Comparison of ENCODE assay signal across 12 cellular contexts in genomic region chr9:136588663-136589464, GRCh38. TPM values are rescaled to one million over a fixed set of nuclear protein-coding genes. Genes with fewer than 3 reads are reported as not detected.
DNase-seq lines count a peak whose midpoint lies in the region; ATAC-seq and TF ChIP-seq lines count a peak whose summit lies in the region.
"Had no signal": no experiment of that assay in that cellular context is flagged by ENCODE, and none has a peak within 500 bp of the region (broad histone marks: within the 10 kb centered on the region; RNA-seq: fewer than 3 reads in every experiment).

No MANE protein-coding gene starts in this region.

- no peak overlapping the region for H3K4me3 Mint-ChIP-seq in dendritic cell treated with granulocyte-macrophage colony-stimulating factor and Interleukin-4, amounts not matched to agents 40 ng/mL and 50 ng/mL, for 4 days
- H3K4me3 Mint-ChIP-seq: activated T-helper 1 cell treated with anti-CD3 and anti-CD28 coated beads, Interleukin-12 subunit alpha, Interleukin-12 subunit beta, Interleukin-2, Interleukin-4 antibody, amounts not matched to agents 30 ng/mL and 10 ng/mL and 1 ng/mL, durations not matched to agents 14 hours and 24 hours and 36 hours had no signal

- no peaks in the 10 kb centered on the region for H3K27me3 ChIP-seq in Karpas-422 (ENCODE audit: low read length)
- no peaks in the 10 kb centered on the region for H3K27me3 ChIP-seq in osteoblast (ENCODE audit: insufficient read depth, low read length)
- H3K27me3 ChIP-seq in thyroid gland, result no peaks in the 10 kb centered on the region

- WGBS in thyroid gland, 2 donors, result 77 to 88% methylated on average over 12 to 16 of the region's 21 CpGs

- peak overlapping the region; percentile 28 for H3K27ac Mint-ChIP-seq in dendritic cell treated with granulocyte-macrophage colony-stimulating factor and Interleukin-4, amounts not matched to agents 40 ng/mL and 50 ng/mL, for 4 days
- H3K27ac Mint-ChIP-seq: activated T-helper 1 cell treated with anti-CD3 and anti-CD28 coated beads, Interleukin-12 subunit alpha, Interleukin-12 subunit beta, Interleukin-2, Interleukin-4 antibody, amounts not matched to agents 30 ng/mL and 10 ng/mL and 1 ng/mL, durations not matched to agents 14 hours and 24 hours and 36 hours had no signal

- no peak overlapping the region for H3K27ac ChIP-seq in Karpas-422 (ENCODE audit: low read length)
- no peak overlapping the region for H3K27ac ChIP-seq in osteoblast (ENCODE audit: low read depth, low read length)
- H3K27ac ChIP-seq in thyroid gland, result no peak overlapping the region

- no peak for TF ChIP-seq POLR2A in thyroid gland (IDR thresholded peaks at IDR 0.05)

- H3K4me3 ChIP-seq in Karpas-422 (ENCODE audit: low read length) (no peak overlapping the region), osteoblast (ENCODE audit: insufficient read depth, low read length) (no peak overlapping the region), thyroid gland (replicated peaks in 1 of 3) (no peak overlapping the region)

- peak overlapping the region; percentile 51 for H3K9ac ChIP-seq in Karpas-422 (ENCODE audit: low read length)

- no peaks in the 10 kb centered on the region for H3K36me3 Mint-ChIP-seq in dendritic cell treated with granulocyte-macrophage colony-stimulating factor and Interleukin-4, amounts not matched to agents 40 ng/mL and 50 ng/mL, for 4 days (ENCODE audit: low read depth)

- H3K4me1 ChIP-seq in Karpas-422 (ENCODE audit: low read length) (peaks cover 15% of the 10 kb centered on the region), osteoblast (ENCODE audit: insufficient read depth, low read length) (peaks cover 3% of the 10 kb centered on the region), thyroid gland (peaks cover 13 to 34% of the 10 kb centered on the region in 2 donors)

- H3K9me3 Mint-ChIP-seq in dendritic cell treated with granulocyte-macrophage colony-stimulating factor and Interleukin-4, amounts not matched to agents 40 ng/mL and 50 ng/mL, for 4 days, result no peaks in the 10 kb centered on the region
- H3K9me3 Mint-ChIP-seq: activated T-helper 1 cell treated with anti-CD3 and anti-CD28 coated beads, Interleukin-12 subunit alpha, Interleukin-12 subunit beta, Interleukin-2, Interleukin-4 antibody, amounts not matched to agents 30 ng/mL and 10 ng/mL and 1 ng/mL, durations not matched to agents 14 hours and 24 hours and 36 hours had no signal

- peak overlapping the region; percentile 56 for H3K4me2 ChIP-seq in Karpas-422 (ENCODE audit: low read depth, low read length, poor library complexity, severe bottlenecking)
- no peak overlapping the region for H3K4me2 ChIP-seq in osteoblast (ENCODE audit: insufficient read depth, low read length)

- peaks cover 66% of the 10 kb centered on the region for H3K27me3 Mint-ChIP-seq in dendritic cell treated with granulocyte-macrophage colony-stimulating factor and Interleukin-4, amounts not matched to agents 40 ng/mL and 50 ng/mL, for 4 days

- intact Hi-C loops in dendritic cell treated with granulocyte-macrophage colony-stimulating factor and Interleukin-4, amounts not matched to agents 40 ng/mL and 50 ng/mL, for 4 days (cut with micrococcal nuclease), result no loop called here
- intact Hi-C loops in thyroid gland (cut with DNase I), result no loop called here

- H3K9me3 ChIP-seq in Karpas-422 (ENCODE audit: low read length) (no peaks in the 10 kb centered on the region), osteoblast (ENCODE audit: low read depth, low read length) (no peaks in the 10 kb centered on the region), thyroid gland (no peaks in the 10 kb centered on the region)

- H3K9me2 ChIP-seq in Karpas-422 (replicated peaks; ENCODE audit: insufficient read depth, low read length), result no peaks in the 10 kb centered on the region

- H4K20me1 ChIP-seq in Karpas-422 (ENCODE audit: insufficient read depth, low read depth, low read length), result no peaks in the 10 kb centered on the region; the same call in 1 of the 2 replicates
- no peaks in the 10 kb centered on the region for H4K20me1 ChIP-seq in osteoblast (ENCODE audit: insufficient read depth, low read length)

- no peak overlapping the region for H2AFZ ChIP-seq in Karpas-422 (ENCODE audit: low read length)
- no peak overlapping the region for H2AFZ ChIP-seq in osteoblast (ENCODE audit: low read length)

- H3K4me1 Mint-ChIP-seq in dendritic cell treated with granulocyte-macrophage colony-stimulating factor and Interleukin-4, amounts not matched to agents 40 ng/mL and 50 ng/mL, for 4 days (ENCODE audit: low read depth), result peaks cover 50% of the 10 kb centered on the region

- in situ Hi-C loops in GM13976 (cut with MboI; ENCODE audit: low sequenced_read_pairs, unreplicated experiment), result no loop called here

- DNase-seq in GM13976 (ENCODE audit: low spot score) (peak; percentile 71), Karpas-422 (no peak), osteoblast (ENCODE audit: insufficient read length, low spot score, missing footprints) (peak; percentile 91), thyroid gland (no peak), COLO829 (ENCODE audit: low spot score) (no peak), NCI-H774 (lab: John Stamatoyannopoulos, UW) (no peak)
- DNase-seq: DMS53, MV-4-11, T-helper 2 cell had no signal

- H3K79me2 ChIP-seq in Karpas-422 (ENCODE audit: low read length), result no peaks in the 10 kb centered on the region
- H3K79me2 ChIP-seq in osteoblast (ENCODE audit: insufficient read depth, low read length), result no peaks in the 10 kb centered on the region

- TF ChIP-seq CTCF in GM13976 (IDR thresholded peaks at IDR 0.05; ENCODE audit: borderline replicate concordance, control extremely low read depth, extremely low read depth, insufficient read depth, missing control alignments) (no peak), osteoblast (IDR thresholded peaks at IDR 0.05; ENCODE audit: extremely low read depth, low read depth, low read length) (no peak), thyroid gland (IDR thresholded peaks at IDR 0.05) (no peak)

- ATAC-seq in HG02884 (IDR thresholded peaks at IDR 0.05; ENCODE audit: unreplicated experiment), result no peak

- H3K36me3 ChIP-seq in Karpas-422 (ENCODE audit: insufficient read depth, low read length), result no peaks in the 10 kb centered on the region
- H3K36me3 ChIP-seq in osteoblast (ENCODE audit: insufficient read depth, low read length), result no peaks in the 10 kb centered on the region
- H3K36me3 ChIP-seq in thyroid gland, result no peaks in the 10 kb centered on the region

RNA-seq across cellular contexts. Expression of gene NOTCH1, which starts 43.0 kb away (rescaled TPM):
- 4.3 and 15.0 TPM in 2 replicates for total RNA-seq in Karpas-422 (2014; rRNA removed; shearing (Covaris generic); ENCODE audit: low replicate concordance)
- total RNA-seq in osteoblast (10.5 and 14.4 TPM in 2 replicates), thyroid gland (10 to 100 TPM; 19.6 to 35.4 (median 23.2) TPM)

Comparison
In these comparisons a context has a peak if more than half of its experiments do, and no peak if none do; other contexts are left out.
1. DNase-seq: peak in GM13976 (single experiment) and osteoblast (single experiment); none in Karpas-422 (single experiment), thyroid gland (0 of 2), COLO829 (single experiment) and NCI-H774 (single experiment).